8 cellular contexts compared by ENCODE assay signal in genomic region chr7:19713676-19714075, GRCh38. TPM values are rescaled to one million over a fixed set of nuclear protein-coding genes. Genes with fewer than 3 reads are reported as not detected.
A peak's percentile ranks its signal among the peaks of the same experiment; 100 is the strongest.
DNase-seq lines count a peak whose midpoint lies in the region; ATAC-seq and TF ChIP-seq lines count a peak whose summit lies in the region.

No MANE protein-coding gene starts in this region.

- ATAC-seq in activated T-cell treated with anti-CD3 and anti-CD28 coated beads, Interleukin-2, amount 50 U/mL, for 4 hours, result no peak
- ATAC-seq in HG03442 (IDR thresholded peaks at IDR 0.05; ENCODE audit: unreplicated experiment) (no peak), GM18907 (IDR thresholded peaks at IDR 0.05; ENCODE audit: unreplicated experiment) (no peak)

- CTCF ChIA-PET in AG04449 (lab: Yijun Ruan, JAX), result interaction anchor here (0.6 to 9.5 kb wide), 26 partner anchors 11 to 895 kb away, joined by 3 to 378 read pairs (median 4); no protein-coding TSS in a partner anchor

- TF ChIP-seq CTCF in AG04449 (IDR thresholded peaks at IDR 0.05; ENCODE audit: insufficient read depth, low read length, missing control alignments), result peak; percentile 23
- TF ChIP-seq CTCF in GM06990 (IDR thresholded peaks at IDR 0.05; ENCODE audit: insufficient read depth, low read length, poor library complexity, severe bottlenecking), result peak; percentile 53

- H3K4me1 Mint-ChIP-seq in activated T-cell treated with anti-CD3 and anti-CD28 coated beads, Interleukin-2, amount 50 U/mL, for 4 hours (ENCODE audit: low read depth), result peaks cover 12% of the 10 kb centered on the region

- H3K27me3 Mint-ChIP-seq in activated T-cell treated with anti-CD3 and anti-CD28 coated beads, Interleukin-2, amount 50 U/mL, for 4 hours (ENCODE audit: low read depth), result no peaks in the 10 kb centered on the region

- no peaks in the 10 kb centered on the region for H3K9me3 Mint-ChIP-seq in activated T-cell treated with anti-CD3 and anti-CD28 coated beads, Interleukin-2, amount 50 U/mL, for 4 hours

- peak; percentile 2 for DNase-seq in AG04449 (ENCODE audit: low read depth, low spot score)
- no peak for DNase-seq in GM06990 (ENCODE audit: extremely low read depth, insufficient read length)
- peak; percentile 21 for DNase-seq in NCI-H2227 treated with DMSO at 0.1 percent for 48 hours (lab: John Stamatoyannopoulos, UW)
- peak; percentile 34 for DNase-seq in activated T-cell treated with anti-CD3 and anti-CD28 coated beads, Interleukin-2, amount 50 U/mL, for 4 hours
- peak; percentile 36 for DNase-seq in glomerular endothelial cell (ENCODE audit: extremely low read depth, low read depth, low spot score)
- peak; percentile 12 for DNase-seq in stimulated activated CD4-positive, alpha-beta T cell treated with anti-CD3 and anti-CD28 coated beads, Interleukin-4, amount 100 ng/mL, for 1 hour

- no peaks in the 10 kb centered on the region for H3K36me3 ChIP-seq in GM06990 (ENCODE audit: control insufficient read depth, insufficient read depth, low read length)

- no peak overlapping the region for H3K4me3 Mint-ChIP-seq in activated T-cell treated with anti-CD3 and anti-CD28 coated beads, Interleukin-2, amount 50 U/mL, for 4 hours

- H3K4me3 ChIP-seq in AG04449 (ENCODE audit: low read depth, low read length), result no peak overlapping the region
- H3K4me3 ChIP-seq in GM06990 (replicated peaks; ENCODE audit: low read depth, low read length), result no peak overlapping the region

- POLR2A ChIA-PET in AG04449 (lab: Yijun Ruan, JAX), result no interaction called here

- H3K36me3 Mint-ChIP-seq in activated T-cell treated with anti-CD3 and anti-CD28 coated beads, Interleukin-2, amount 50 U/mL, for 4 hours (ENCODE audit: insufficient read depth), result no peaks in the 10 kb centered on the region

- H3K27me3 ChIP-seq in GM06990 (replicated peaks; ENCODE audit: control insufficient read depth, insufficient read depth, low read length), result no peaks in the 10 kb centered on the region

RNA-seq across cellular contexts. Expression of gene POLR1F, which starts 4.8 kb away (rescaled TPM):
- 10 to 100 TPM; 38.7 to 43.4 (median 38.9) TPM for total RNA-seq in activated T-cell treated with anti-CD3 and anti-CD28 coated beads, Interleukin-2, amount 50 U/mL, for 4 hours
- total RNA-seq in glomerular endothelial cell, result 14.9 and 16.9 TPM in 2 replicates

RNA-seq across cellular contexts. Expression of gene TMEM196, which starts 59.7 kb away (rescaled TPM):
- not detected for total RNA-seq in activated T-cell treated with anti-CD3 and anti-CD28 coated beads, Interleukin-2, amount 50 U/mL, for 4 hours
- not detected in 2 replicates for total RNA-seq in glomerular endothelial cell
